Comparison of ENCODE assay signal across 8 cellular contexts in genomic region chr5:139650689-139651501, GRCh38. TPM values are rescaled to one million over a fixed set of nuclear protein-coding genes. Genes with fewer than 3 reads are reported as not detected.
A peak's percentile ranks its signal among the peaks of the same experiment; 100 is the strongest.
DNase-seq lines count a peak whose midpoint lies in the region; ATAC-seq and TF ChIP-seq lines count a peak whose summit lies in the region.

No MANE protein-coding gene starts in this region.

- no peak for DNase-seq in activated T-cell treated with anti-CD3 and anti-CD28 coated beads, Interleukin-2, amount 50 U/mL, for 24 hours
- no peak for DNase-seq in activated T-cell treated with anti-CD3 and anti-CD28 coated beads, Interleukin-2, amount 50 U/mL, for 48 hours
- DNase-seq in anterior cingulate cortex (lab: John Stamatoyannopoulos, UW) (peak in 43 of 58 donors; percentile 40 to 87 (median 69)), sigmoid colon (peak; percentile 87), NCI-H1417 treated with DMSO at 0.1 percent for 48 hours (lab: John Stamatoyannopoulos, UW) (no peak)
- DNase-seq in activated CD4-positive, alpha-beta T cell treated with anti-CD3 and anti-CD28 coated beads, Interleukin-2, amount 50 U/mL, for 4 hours, result no peak

- peak overlapping the region; percentile 40 for H3K27ac Mint-ChIP-seq in activated T-cell treated with anti-CD3 and anti-CD28 coated beads, Interleukin-2, amount 50 U/mL, for 24 hours

- no peaks in the 10 kb centered on the region for H3K9me3 ChIP-seq in sigmoid colon

- no peaks in the 10 kb centered on the region for H3K9me3 Mint-ChIP-seq in activated T-cell treated with anti-CD3 and anti-CD28 coated beads, Interleukin-2, amount 50 U/mL, for 24 hours

- 10 to 17% methylated on average over 25 of the region's 25 CpGs for WGBS in sigmoid colon, 2 donors

- TF ChIP-seq POLR2A in sigmoid colon (IDR thresholded peaks at IDR 0.05), result peak in 1 of 2 donors; percentile 27

- H3K4me1 ChIP-seq in sigmoid colon, result peaks cover 0 to 86% (median 85%) of the 10 kb centered on the region in 4 donors

- TF ChIP-seq EP300 in sigmoid colon (IDR thresholded peaks at IDR 0.05), result no peak

- peaks cover 46% of the 10 kb centered on the region for H3K4me1 Mint-ChIP-seq in activated T-cell treated with anti-CD3 and anti-CD28 coated beads, Interleukin-2, amount 50 U/mL, for 24 hours (ENCODE audit: low read depth)

- intact Hi-C loops in sigmoid colon (cut with DNase I), result no loop called here

- H3K27ac ChIP-seq in sigmoid colon, result peak overlapping the region; percentile 92 to 95 (median 94)

- no peaks in the 10 kb centered on the region for H3K36me3 Mint-ChIP-seq in activated T-cell treated with anti-CD3 and anti-CD28 coated beads, Interleukin-2, amount 50 U/mL, for 24 hours (ENCODE audit: low read depth)

- peak overlapping the region; percentile 42 for H3K4me3 Mint-ChIP-seq in activated T-cell treated with anti-CD3 and anti-CD28 coated beads, Interleukin-2, amount 50 U/mL, for 24 hours

- H3K36me3 ChIP-seq in sigmoid colon, result no peaks in the 10 kb centered on the region

- peaks cover 74% of the 10 kb centered on the region for H3K27me3 Mint-ChIP-seq in activated T-cell treated with anti-CD3 and anti-CD28 coated beads, Interleukin-2, amount 50 U/mL, for 24 hours

- no peak for ATAC-seq in GM18868 (IDR thresholded peaks at IDR 0.05; ENCODE audit: unreplicated experiment)

- peaks cover 0 to 20% (median 0%) of the 10 kb centered on the region in 3 donors for H3K27me3 ChIP-seq in sigmoid colon

- H3K4me3 ChIP-seq in iPS-11a (ENCODE audit: low read depth, low read length) (peak overlapping the region; percentile 86), sigmoid colon (peak overlapping the region; percentile 65 to 92 (median 76))

- no peak for TF ChIP-seq CTCF in sigmoid colon (IDR thresholded peaks at IDR 0.05)

RNA-seq across cellular contexts. Expression of gene CXXC5, which starts 2.7 kb away (rescaled TPM):
- total RNA-seq in sigmoid colon, result 10 to 100 TPM; 16.7 to 25.3 (median 18.5) TPM
- 10 to 100 TPM; 15.7 to 30.0 (median 28.1) TPM for polyA plus RNA-seq in sigmoid colon

Comparison
In these comparisons a context has a peak if more than half of its experiments do, and no peak if none do; other contexts are left out.
1. DNase-seq: peak in anterior cingulate cortex (43 of 58) and sigmoid colon (single experiment); none in activated T-cell treated with anti-CD3 and anti-CD28 coated beads, Interleukin-2, amount 50 U/mL, for 24 hours (single experiment), activated T-cell treated with anti-CD3 and anti-CD28 coated beads, Interleukin-2, amount 50 U/mL, for 48 hours (0 of 2), NCI-H1417 treated with DMSO at 0.1 percent for 48 hours (single experiment) and activated CD4-positive, alpha-beta T cell treated with anti-CD3 and anti-CD28 coated beads, Interleukin-2, amount 50 U/mL, for 4 hours (0 of 2).